Comparison of ENCODE assay signal across 13 cellular contexts in genomic region chr3:195891431-195892104, GRCh38. TPM values are rescaled to one million over a fixed set of nuclear protein-coding genes. Genes with fewer than 3 reads are reported as not detected.
DNase-seq lines count a peak whose midpoint lies in the region; ATAC-seq and TF ChIP-seq lines count a peak whose summit lies in the region.
"Had no signal": no experiment of that assay in that cellular context is flagged by ENCODE, and none has a peak within 500 bp of the region (broad histone marks: within the 10 kb centered on the region; RNA-seq: fewer than 3 reads in every experiment).

No MANE protein-coding gene starts in this region.

- POLR2A ChIA-PET in RWPE1 (lab: Yijun Ruan, JAX; ENCODE audit: low non-redundant PET): interaction anchor here (1.0 kb wide), 1 partner anchor 15 kb away, joined by 3 read pairs; no protein-coding TSS in a partner anchor

- TF ChIP-seq CTCF in RWPE1 (conservative IDR thresholded peaks at IDR 0.05; ENCODE audit: low read depth) (no peak), coronary artery (IDR thresholded peaks at IDR 0.05) (no peak), lower lobe of right lung (IDR thresholded peaks at IDR 0.05) (no peak)

- H3K27me3 ChIP-seq in lower lobe of right lung (ENCODE audit: low read depth) (no peaks in the 10 kb centered on the region), stomach smooth muscle (ENCODE audit: control insufficient read depth in 1 of 2, insufficient read depth in 2 of 2, low read length in 2 of 2) (no peaks in the 10 kb centered on the region)

- peak overlapping the region in 1 of 2 donors; percentile 0 for H3K9ac ChIP-seq in stomach smooth muscle (ENCODE audit: low read length in 2 of 2)

- H3K4me3 ChIP-seq in coronary artery (peak overlapping the region; percentile 68), lower lobe of right lung (peak overlapping the region; percentile 42), stomach smooth muscle (ENCODE audit: low read length in 2 of 2) (peak overlapping the region; percentile 55 to 69)
- H3K4me3 ChIP-seq: SK-N-MC had no signal

- intact Hi-C loops in lower lobe of right lung (cut with DNase I): no loop called here

- H3K4me1 ChIP-seq in lower lobe of right lung (peaks cover 48% of the 10 kb centered on the region), stomach smooth muscle (ENCODE audit: control insufficient read depth, insufficient read depth, low read length) (peaks cover 56% of the 10 kb centered on the region)

- DNase-seq in RWPE1 (ENCODE audit: low spot score) (no peak), coronary artery (ENCODE audit: low spot score) (no peak), lower lobe of right lung (no peak), DMS153 treated with DMSO at 0.1 percent for 48 hours (lab: John Stamatoyannopoulos, UW; ENCODE audit: unreplicated experiment) (no peak)
- DNase-seq in activated effector memory CD4-positive, alpha-beta T cell treated with Interleukin-2 at 50 U/mL for 16 hours: no peak
- DNase-seq in central memory CD4-positive, alpha-beta T cell: no peak
- DNase-seq: activated naive CD4-positive, alpha-beta T cell treated with anti-CD3 and anti-CD28 coated beads for 36 hours; erythroblast; GDM1; stimulated activated naive CD8-positive, alpha-beta T cell treated with anti-CD3 and anti-CD28 coated beads, Interleukin-15, Interleukin-2, amounts not matched to agents 100 U/mL and 50 U/mL, for 24 hours had no signal

- CTCF ChIA-PET in RWPE1 (lab: Yijun Ruan, JAX): interaction anchor here (0.7 to 5.0 kb wide), 5 partner anchors 14 to 41 kb away, joined by 3 to 74 read pairs (median 5); no protein-coding TSS in a partner anchor

- no peaks in the 10 kb centered on the region for H3K9me3 ChIP-seq in lower lobe of right lung
- no peaks in the 10 kb centered on the region for H3K9me3 ChIP-seq in stomach smooth muscle (ENCODE audit: control insufficient read depth in 2 of 2, low read length in 2 of 2)

- peak overlapping the region; percentile 100 for H3K27ac ChIP-seq in RWPE1
- H3K27ac ChIP-seq in coronary artery: peak overlapping the region in 1 of 2 donors; percentile 94
- no peak overlapping the region for H3K27ac ChIP-seq in lower lobe of right lung
- H3K27ac ChIP-seq in stomach smooth muscle (ENCODE audit: low read length): no peak overlapping the region
- H3K27ac ChIP-seq: SK-N-MC, VCaP had no signal

- peaks cover 14% of the 10 kb centered on the region for H3K36me3 ChIP-seq in lower lobe of right lung
- peaks cover 5 to 8% of the 10 kb centered on the region in 2 donors for H3K36me3 ChIP-seq in stomach smooth muscle (ENCODE audit: control insufficient read depth in 2 of 2, insufficient read depth in 2 of 2, low read length in 2 of 2)

- no peak for ATAC-seq in lower lobe of right lung
- ATAC-seq: stimulated activated naive CD8-positive, alpha-beta T cell treated with anti-CD3 and anti-CD28 coated beads, Interleukin-15, Interleukin-2, amounts not matched to agents 100 U/mL and 50 U/mL, for 24 hours had no signal

RNA-seq across cellular contexts. Expression of gene TNK2, which starts 16.8 kb away (rescaled TPM):
- total RNA-seq in lower lobe of right lung: 56.7 TPM
